ENCODE assay signal across 8 cellular contexts in the genomic region with DNA sequence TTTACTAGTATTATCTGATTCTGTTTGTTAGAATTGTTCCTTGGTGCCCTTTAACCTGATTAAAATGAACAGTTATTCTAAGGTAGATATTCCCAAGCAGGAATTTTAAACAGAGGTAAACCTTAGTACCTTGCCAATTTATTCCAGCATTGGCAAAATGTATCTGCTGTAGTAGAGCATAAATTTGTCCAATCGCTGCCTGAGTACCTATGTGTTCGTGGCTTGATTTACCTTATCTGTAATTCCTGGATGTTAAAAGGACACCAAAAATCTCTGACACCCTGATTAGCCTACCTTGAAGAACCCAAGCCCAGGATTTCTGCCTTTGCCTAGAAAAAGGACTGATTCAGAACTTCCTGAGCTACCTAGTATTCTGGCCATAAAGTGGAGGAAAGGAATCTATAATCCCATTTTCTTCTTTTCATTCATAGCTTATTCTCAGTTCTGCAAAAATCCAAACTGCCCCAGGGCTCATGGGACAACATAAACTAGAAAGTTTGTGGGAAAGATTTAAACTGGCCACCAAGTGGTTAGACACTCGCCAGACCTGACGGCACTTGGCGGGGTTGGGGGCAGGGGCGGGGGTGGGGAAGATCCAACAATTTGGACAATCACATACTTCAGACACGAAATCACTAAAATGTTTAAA. TPM values are rescaled to one million over a fixed set of nuclear protein-coding genes. Genes with fewer than 3 reads are reported as not detected.
DNase-seq lines count a peak whose midpoint lies in the region; ATAC-seq, FAIRE-seq and TF ChIP-seq lines count a peak whose summit lies in the region.

No MANE protein-coding gene starts in this region.

- no peak overlapping the region for H3K27ac Mint-ChIP-seq in nephron progenitor cell

- TF ChIP-seq POLR2A in GM12891 (IDR thresholded peaks at IDR 0.05; ENCODE audit: low read depth, low read length): no peak
- TF ChIP-seq POLR2A in right lobe of liver (IDR thresholded peaks at IDR 0.05): no peak

- 7% methylated on average over 7 of the region's 7 CpGs for WGBS in right lobe of liver (ENCODE audit: insufficient coverage, low coverage, low lambda C conversion rate, missing lambda C conversion rate)

- peak overlapping the region; percentile 83 to 90 (median 83) for H3K27ac ChIP-seq in right lobe of liver

- H3K9me3 Mint-ChIP-seq in nephron progenitor cell: peaks cover 23% of the 10 kb centered on the region

- no peaks in the 10 kb centered on the region for H3K4me1 Mint-ChIP-seq in nephron progenitor cell

- no peak overlapping the region for H3K4me3 Mint-ChIP-seq in nephron progenitor cell

- peak; percentile 37; the same call in 2 of the 3 replicates for ATAC-seq in SK-N-SH treated with all-trans-retinoic acid at 6 μM for 48 hours
- peak; percentile 7 to 27 (median 25) for ATAC-seq in right lobe of liver

- intact Hi-C loops in right lobe of liver (cut with DNase I): loop anchor here in 1 of 2 donors (10.0 kb wide), 1 partner anchor 52 kb away; no protein-coding TSS in a partner anchor

- H3K4me3 ChIP-seq in right lobe of liver: peak overlapping the region; percentile 26 to 52 (median 48)

- DNase-seq in GM12891 (ENCODE audit: insufficient read length, low spot score) (no peak), H4 (ENCODE audit: low spot score) (peak; percentile 49), right lobe of liver (no peak), GM13977 (ENCODE audit: low spot score) (no peak), COLO829 (ENCODE audit: low spot score) (no peak), nephron progenitor cell (no peak)
- DNase-seq in effector CD8-positive, alpha-beta T cell (lab: John Stamatoyannopoulos, UW): no peak

- peaks cover 5% of the 10 kb centered on the region for H3K27me3 Mint-ChIP-seq in nephron progenitor cell (ENCODE audit: low read depth, poor library complexity)

- no peak for TF ChIP-seq CTCF in right lobe of liver (IDR thresholded peaks at IDR 0.05)
- no peak for TF ChIP-seq CTCF in GM13977 (IDR thresholded peaks at IDR 0.05; ENCODE audit: extremely low read depth, insufficient read depth, missing control alignments)
- no peak for TF ChIP-seq CTCF in nephron progenitor cell (IDR thresholded peaks at IDR 0.05)

- no peaks in the 10 kb centered on the region for H3K9me3 ChIP-seq in right lobe of liver

- H3K36me3 Mint-ChIP-seq in nephron progenitor cell (ENCODE audit: low read depth): peaks cover 11% of the 10 kb centered on the region

- no peak for FAIRE-seq in GM12891 (lab: Jason Lieb, UNC)

- in situ Hi-C loops in GM13977 (cut with MboI; ENCODE audit: low pct_unique_long_range_greater_than_20kb, low sequenced_read_pairs, unreplicated experiment): no loop called here

- peaks cover 0 to 34% (median 10%) of the 10 kb centered on the region in 4 donors for H3K4me1 ChIP-seq in right lobe of liver

- no peaks in the 10 kb centered on the region for H3K27me3 ChIP-seq in right lobe of liver

- H3K36me3 ChIP-seq in right lobe of liver: no peaks in the 10 kb centered on the region

TF ChIP-seq in GM12891, 5 proteins besides CTCF, POLR2A, EP300 and RAD21:
- TF ChIP-seq SPI1 (IDR thresholded peaks at IDR 0.05; ENCODE audit: low read depth, low read length) (peak; percentile 41; the same call in 1 of the 2 replicates), PAX5 (IDR thresholded peaks at IDR 0.05; ENCODE audit: insufficient read depth, low read length, severe bottlenecking) (no peak)

TF ChIP-seq in SK-N-SH treated with all-trans-retinoic acid at 6 μM for 48 hours, 23 proteins besides CTCF, POLR2A, EP300 and RAD21:
- no peak for TF ChIP-seq ZNF70 (CRISPR knock-in tag; IDR thresholded peaks at IDR 0.05)
- TF ChIP-seq ZFP3 (CRISPR knock-in tag; IDR thresholded peaks at IDR 0.05): no peak
- TF ChIP-seq ISL1 (CRISPR knock-in tag; IDR thresholded peaks at IDR 0.05): no peak
- no peak for TF ChIP-seq ESRRG (CRISPR knock-in tag; IDR thresholded peaks at IDR 0.05)
- no peak for TF ChIP-seq ZC3H10 (CRISPR knock-in tag; IDR thresholded peaks at IDR 0.05)
- no peak for TF ChIP-seq ZNF565 (CRISPR knock-in tag; conservative IDR thresholded peaks at IDR 0.05; ENCODE audit: low read depth)
- TF ChIP-seq, protein P1, sequence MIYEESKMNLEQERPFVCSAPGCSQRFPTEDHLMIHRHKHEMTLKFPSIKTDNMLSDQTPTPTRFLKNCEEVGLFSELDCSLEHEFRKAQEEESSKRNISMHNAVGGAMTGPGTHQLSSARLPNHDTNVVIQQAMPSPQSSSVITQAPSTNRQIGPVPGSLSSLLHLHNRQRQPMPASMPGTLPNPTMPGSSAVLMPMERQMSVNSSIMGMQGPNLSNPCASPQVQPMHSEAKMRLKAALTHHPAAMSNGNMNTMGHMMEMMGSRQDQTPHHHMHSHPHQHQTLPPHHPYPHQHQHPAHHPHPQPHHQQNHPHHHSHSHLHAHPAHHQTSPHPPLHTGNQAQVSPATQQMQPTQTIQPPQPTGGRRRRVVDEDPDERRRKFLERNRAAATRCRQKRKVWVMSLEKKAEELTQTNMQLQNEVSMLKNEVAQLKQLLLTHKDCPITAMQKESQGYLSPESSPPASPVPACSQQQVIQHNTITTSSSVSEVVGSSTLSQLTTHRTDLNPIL (CRISPR knock-in tag; IDR thresholded peaks at IDR 0.05; ENCODE audit: low read depth): no peak
- TF ChIP-seq CSDC2 (CRISPR knock-in tag; IDR thresholded peaks at IDR 0.05): no peak
- TF ChIP-seq GLIS3 (CRISPR knock-in tag; IDR thresholded peaks at IDR 0.05): no peak
- no peak for TF ChIP-seq ZNF8 (CRISPR knock-in tag; IDR thresholded peaks at IDR 0.05)
TF ChIP-seq in SK-N-SH treated with all-trans-retinoic acid at 6 μM for 48 hours: peak in this region for 0.

RNA-seq across cellular contexts. Expression of gene ZCCHC2, which starts 16.2 kb away (rescaled TPM):
- polyA plus RNA-seq in GM12891 (2012; ENCODE audit: low read depth, missing spikeins): 7.7 TPM
- 5.2 and 5.3 TPM in 2 replicates for total RNA-seq in H4 (2014; rRNA removed; shearing (Covaris generic))
- total RNA-seq in right lobe of liver: 10 to 100 TPM; 18.9 to 26.6 (median 23.5) TPM
